In genomic region chr12:25884024-25884919, GRCh38 we compare ENCODE assay signal across 18 cellular contexts.
"Had no signal": no experiment of that assay in that cellular context is flagged by ENCODE, and none has a peak within 500 bp of the region (broad histone marks: within the 10 kb centered on the region; RNA-seq: fewer than 3 reads in every experiment).

No MANE protein-coding gene starts in this region.

- H3K36me3 Mint-ChIP-seq: activated naive CD8-positive, alpha-beta T cell; memory B cell had no signal

- H3K4me3 Mint-ChIP-seq: activated naive CD8-positive, alpha-beta T cell; activated T-cell treated with anti-CD3 and anti-CD28 coated beads, Interleukin-2, amount 50 U/mL, for 4 hours; memory B cell; nephron had no signal

- H3K27me3 ChIP-seq: breast epithelium, esophagus muscularis mucosa, ovary, tibial nerve had no signal

- H3K9me3 Mint-ChIP-seq: activated T-cell treated with anti-CD3 and anti-CD28 coated beads, Interleukin-2, amount 50 U/mL, for 4 hours had no signal

- DNase-seq: activated CD4-positive, alpha-beta T cell treated with anti-CD3 and anti-CD28 coated beads, Interleukin-2, amount 50 U/mL, for 4 hours; activated CD4-positive, CD25-positive, alpha-beta regulatory T cell treated with anti-CD3 and anti-CD28 coated beads, Interleukin-2, amount 50 U/mL, for 72 hours; activated gamma-delta T cell; activated T-cell treated with anti-CD3 and anti-CD28 coated beads, Interleukin-2, amount 50 U/mL, for 4 hours; dorsolateral prefrontal cortex; foreskin fibroblast; head of caudate nucleus; ovary; retina; stimulated activated CD4-positive, alpha-beta T cell treated with anti-CD3 and anti-CD28 coated beads, Interleukin-4, amount 100 ng/mL, for 4 hours had no signal

- H3K4me3 ChIP-seq: dorsolateral prefrontal cortex, esophagus muscularis mucosa, ovary, skin epidermis, tibial nerve had no signal

- H3K4me1 ChIP-seq: breast epithelium, esophagus muscularis mucosa, tibial nerve had no signal

- H3K36me3 ChIP-seq: breast epithelium, esophagus muscularis mucosa, ovary, tibial nerve had no signal

- H3K27ac ChIP-seq: dorsolateral prefrontal cortex, esophagus muscularis mucosa, ovary, skin epidermis, tibial nerve had no signal

- H3K9me3 ChIP-seq: breast epithelium, esophagus muscularis mucosa, ovary, tibial nerve had no signal

- H3K27ac Mint-ChIP-seq: activated naive CD8-positive, alpha-beta T cell; memory B cell; nephron had no signal

- H3K4me1 Mint-ChIP-seq: memory B cell had no signal

- ATAC-seq: activated T-cell treated with anti-CD3 and anti-CD28 coated beads, Interleukin-2, amount 50 U/mL, for 4 hours; left lobe of liver had no signal
